Comparison of ENCODE assay signal across 8 cellular contexts in genomic region chr1:95073446-95073845, GRCh38. TPM values are rescaled to one million over a fixed set of nuclear protein-coding genes. Genes with fewer than 3 reads are reported as not detected.
DNase-seq lines count a peak whose midpoint lies in the region; ATAC-seq and TF ChIP-seq lines count a peak whose summit lies in the region.

No MANE protein-coding gene starts in this region.

- peak overlapping the region; percentile 86 for H3K4me2 ChIP-seq in smooth muscle cell

- 15 to 28% methylated on average over 3 of the region's 3 CpGs for WGBS in heart right ventricle, 2 donors
- 25% methylated on average over 3 of the region's 3 CpGs for WGBS in smooth muscle cell (ENCODE audit: low lambda C conversion rate)

- no peaks in the 10 kb centered on the region for H3K36me3 ChIP-seq in HEK293 (ENCODE audit: control insufficient read depth in 2 of 2, insufficient read depth in 1 of 2, low read length in 2 of 2)
- H3K36me3 ChIP-seq in WERI-Rb-1, result peaks cover 2% of the 10 kb centered on the region
- H3K36me3 ChIP-seq in heart right ventricle, result peaks cover 0 to 10% (median 0%) of the 10 kb centered on the region in 9 donors
- no peaks in the 10 kb centered on the region for H3K36me3 ChIP-seq in smooth muscle cell (ENCODE audit: low read depth)

- no peaks in the 10 kb centered on the region for H3F3A ChIP-seq in smooth muscle cell (ENCODE audit: low read depth)

- intact Hi-C loops in heart right ventricle (cut with DNase I), result loop anchor here in 6 of 10 donors (2.0 to 5.0 kb wide), 3 partner anchors 43 to 161 kb away; partner anchors contain the start of genes RWDD3 (in 6 of the 6) and TLCD4 (in 1 of the 6)

- H3K27ac ChIP-seq in HEK293 (ENCODE audit: extremely low read depth, low read depth, low read length) (no peak overlapping the region), WERI-Rb-1 (peak overlapping the region; percentile 95), heart right ventricle (peak overlapping the region in 9 of 10 donors; percentile 79 to 95 (median 91)), smooth muscle cell (ENCODE audit: low read depth) (peak overlapping the region; percentile 27)

- peak in 1 of 8 donors; percentile 8 for ATAC-seq in heart right ventricle
- ATAC-seq in HG03025 (IDR thresholded peaks at IDR 0.05; ENCODE audit: low FRiP score, unreplicated experiment), result no peak
- ATAC-seq in GM18907 (IDR thresholded peaks at IDR 0.05; ENCODE audit: unreplicated experiment), result no peak

- peak overlapping the region; percentile 99 for H2AFZ ChIP-seq in smooth muscle cell (ENCODE audit: low read depth)

- H3K79me2 ChIP-seq in smooth muscle cell (ENCODE audit: low read depth), result no peaks in the 10 kb centered on the region

- no peaks in the 10 kb centered on the region for H4K20me1 ChIP-seq in smooth muscle cell (ENCODE audit: low read depth)

- TF ChIP-seq CTCF in HEK293 (tag by site-specific recombination; IDR thresholded peaks at IDR 0.05), result no peak
- TF ChIP-seq CTCF in WERI-Rb-1 (IDR thresholded peaks at IDR 0.05; ENCODE audit: low read depth, low read length), result no peak
- no peak for TF ChIP-seq CTCF in heart right ventricle (IDR thresholded peaks at IDR 0.05)
- no peak for TF ChIP-seq CTCF in smooth muscle cell (IDR thresholded peaks at IDR 0.05; ENCODE audit: borderline replicate concordance, insufficient read depth, poor library complexity, severe bottlenecking)

- H3K4me1 ChIP-seq in HEK293 (ENCODE audit: control insufficient read depth, insufficient read depth, low read length) (peaks cover 3% of the 10 kb centered on the region; the same call in 1 of the 2 replicates), heart right ventricle (peaks cover 0 to 17% (median 10%) of the 10 kb centered on the region in 9 donors), smooth muscle cell (ENCODE audit: low read depth) (peaks cover 4% of the 10 kb centered on the region)

- H3K9ac ChIP-seq in smooth muscle cell (ENCODE audit: low read depth), result peak overlapping the region; percentile 45

- H3K4me3 ChIP-seq in HEK293 (ENCODE audit: low read depth, low read length), result peak overlapping the region; percentile 91
- peak overlapping the region; percentile 93 for H3K4me3 ChIP-seq in WERI-Rb-1 (ENCODE audit: low read depth, low read length)
- H3K4me3 ChIP-seq in heart right ventricle, result peak overlapping the region; percentile 36 to 76 (median 66)
- peak overlapping the region; percentile 61 for H3K4me3 ChIP-seq in smooth muscle cell

- H3K27me3 ChIP-seq in WERI-Rb-1 (ENCODE audit: insufficient read depth, low read depth, severe bottlenecking), result no peaks in the 10 kb centered on the region
- H3K27me3 ChIP-seq in heart right ventricle, result peaks cover 0 to 4% (median 0%) of the 10 kb centered on the region in 7 donors
- peaks cover 4% of the 10 kb centered on the region for H3K27me3 ChIP-seq in smooth muscle cell (ENCODE audit: low read depth)

- CTCF ChIA-PET in HEK293 (lab: Yijun Ruan, JAX), result interaction anchor here (0.7 to 4.8 kb wide), 4 partner anchors 11 to 161 kb away, joined by 3 to 42 read pairs (median 8); partner anchors contain the start of genes RWDD3 and TLCD4

- POLR2A ChIA-PET in HEK293 (lab: Yijun Ruan, JAX), result interaction anchor here (0.6 to 4.0 kb wide), 6 partner anchors 11 to 656 kb away, joined by 3 to 31 read pairs (median 6); partner anchors contain the start of genes RWDD3 and TLCD4

- H3K9me3 ChIP-seq in HEK293 (ENCODE audit: control insufficient read depth, insufficient read depth, low read depth, low read length), result no peaks in the 10 kb centered on the region
- no peaks in the 10 kb centered on the region for H3K9me3 ChIP-seq in WERI-Rb-1 (ENCODE audit: severe bottlenecking)
- no peaks in the 10 kb centered on the region for H3K9me3 ChIP-seq in heart right ventricle
- H3K9me3 ChIP-seq in smooth muscle cell (replicated peaks; ENCODE audit: low read depth), result no peaks in the 10 kb centered on the region

- DNase-seq in WERI-Rb-1 (no peak), heart right ventricle (no peak), smooth muscle cell (lab: John Stamatoyannopoulos, UW; ENCODE audit: unreplicated experiment) (no peak), ureter (ENCODE audit: low spot score) (no peak), NCI-H2196 (lab: John Stamatoyannopoulos, UW; ENCODE audit: unreplicated experiment) (no peak)

TF ChIP-seq in HEK293, 187 proteins besides CTCF, POLR2A, EP300 and RAD21:
- TF ChIP-seq ZNF514 (tag by site-specific recombination; IDR thresholded peaks at IDR 0.05), result no peak
- no peak for TF ChIP-seq ZNF624 (tag by site-specific recombination; IDR thresholded peaks at IDR 0.05)
- no peak for TF ChIP-seq ZNF677 (tag by site-specific recombination; IDR thresholded peaks at IDR 0.05)
- no peak for TF ChIP-seq ZSCAN5A (tag by site-specific recombination; IDR thresholded peaks at IDR 0.05)
- no peak for TF ChIP-seq ZNF211 (tag by site-specific recombination; IDR thresholded peaks at IDR 0.05; ENCODE audit: low read depth)
- TF ChIP-seq ZNF830 (tag by site-specific recombination; IDR thresholded peaks at IDR 0.05; ENCODE audit: low read depth), result no peak
- TF ChIP-seq ZFHX2 (tag by site-specific recombination; conservative IDR thresholded peaks at IDR 0.05), result no peak
- TF ChIP-seq ZEB2 (tag by site-specific recombination; IDR thresholded peaks at IDR 0.05), result no peak
- no peak for TF ChIP-seq SP2 (tag by site-specific recombination; IDR thresholded peaks at IDR 0.05)
- no peak for TF ChIP-seq ZFP41 (tag by site-specific recombination; IDR thresholded peaks at IDR 0.05; ENCODE audit: borderline replicate concordance)
- TF ChIP-seq ZNF701 (tag by site-specific recombination; IDR thresholded peaks at IDR 0.05), result no peak
- TF ChIP-seq PRDM6 (tag by site-specific recombination; IDR thresholded peaks at IDR 0.05), result no peak
- TF ChIP-seq PRDM4 (tag by site-specific recombination; IDR thresholded peaks at IDR 0.05), result no peak

RNA-seq across cellular contexts. Expression of gene ALG14, which starts 0.7 kb away (rescaled TPM):
- total RNA-seq in heart right ventricle, result 1 to 10 TPM; 1.8 to 4.6 (median 3.5) TPM
- polyA plus RNA-seq in heart right ventricle, result 1 to 10 TPM; 1.1 to 2.1 TPM
- total RNA-seq in smooth muscle cell, result 1.4 and 2.4 TPM in 2 replicates
- polyA plus RNA-seq in smooth muscle cell, result 5.5 and 6.9 TPM in 2 replicates
- 12.6 TPM for total RNA-seq in ureter

RNA-seq across cellular contexts. Expression of gene TLCD4, which starts 43.7 kb away (rescaled TPM):
- 100 to 1,000 TPM in 1 of 10 donors, 10 to 100 TPM in 9; 42.7 to 100 (median 66.2) TPM for total RNA-seq in heart right ventricle
- polyA plus RNA-seq in heart right ventricle, result 1 to 10 TPM; 8.2 to 8.9 TPM
- total RNA-seq in smooth muscle cell, result 2.8 and 2.9 TPM in 2 replicates
- polyA plus RNA-seq in smooth muscle cell, result 0.62 and 2.8 TPM in 2 replicates
- total RNA-seq in ureter, result 18.2 TPM
